8 cellular contexts compared by ENCODE assay signal in the genomic region with DNA sequence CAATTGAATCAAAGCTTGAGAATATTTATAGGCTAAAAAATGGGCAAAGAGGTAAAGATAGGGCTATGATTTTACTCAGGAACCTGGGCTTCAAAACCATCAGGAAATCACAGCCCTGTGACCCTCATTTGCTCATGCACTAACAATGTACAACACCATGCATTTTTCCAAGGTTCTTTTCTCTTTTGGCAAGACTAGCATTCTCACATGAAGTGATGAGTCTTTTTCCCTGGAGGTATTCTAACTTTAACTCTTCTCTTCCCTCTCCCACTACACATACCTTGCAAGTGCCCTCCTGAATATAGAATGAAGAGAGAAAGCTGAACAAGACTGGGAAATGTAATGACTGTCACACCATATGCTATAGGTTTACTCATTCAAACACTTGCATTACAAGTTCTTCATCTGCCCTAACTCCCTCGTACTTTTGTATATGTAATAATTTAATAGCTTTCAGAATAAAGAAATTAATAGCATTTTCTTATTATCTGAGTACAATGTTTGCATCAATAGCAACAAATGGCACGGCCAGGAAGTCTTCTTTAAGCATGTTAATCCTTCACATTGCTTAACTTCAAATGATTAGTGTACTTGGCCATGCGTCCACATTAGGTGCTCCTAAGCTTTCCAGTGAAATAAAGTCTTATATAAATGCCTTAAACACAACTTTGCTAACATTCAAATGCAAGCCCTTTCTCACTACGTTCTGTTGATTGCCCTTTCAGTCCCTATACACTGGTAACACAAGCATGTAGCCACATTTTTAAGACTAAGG. TPM values are rescaled to one million over a fixed set of nuclear protein-coding genes. Genes with fewer than 3 reads are reported as not detected.
DNase-seq lines count a peak whose midpoint lies in the region; TF ChIP-seq lines count a peak whose summit lies in the region.

No MANE protein-coding gene starts in this region.

- H3K23ac ChIP-seq in mesendoderm (ENCODE audit: low read length), result no peak overlapping the region

- no peaks in the 10 kb centered on the region for H3K79me1 ChIP-seq in mesendoderm (ENCODE audit: low read length)

- H2BK120ac ChIP-seq in mesendoderm (ENCODE audit: low read depth, low read length), result no peak overlapping the region

- peak overlapping the region in 2 of 5 experiments; percentile 5 to 90 for H3K27ac Mint-ChIP-seq in brain

- H3K4me2 ChIP-seq in mesendoderm (ENCODE audit: low read length), result no peak overlapping the region

- no peak overlapping the region for H2AK5ac ChIP-seq in mesendoderm (ENCODE audit: low read length)

- no peaks in the 10 kb centered on the region for H3K9me3 ChIP-seq in HUES6 (ENCODE audit: control insufficient read depth, insufficient read depth, low read depth, low read length)
- no peaks in the 10 kb centered on the region for H3K9me3 ChIP-seq in muscle layer of duodenum (ENCODE audit: control insufficient read depth in 1 of 2, low read length in 2 of 2)

- H3K4me1 ChIP-seq in HUES6 (ENCODE audit: control insufficient read depth, insufficient read depth, low read length), result no peaks in the 10 kb centered on the region; the same call in 1 of the 2 replicates
- peaks cover 0 to 6% of the 10 kb centered on the region in 2 donors for H3K4me1 ChIP-seq in muscle layer of duodenum (ENCODE audit: control insufficient read depth in 1 of 2, insufficient read depth in 2 of 2, low read length in 2 of 2)
- no peaks in the 10 kb centered on the region for H3K4me1 ChIP-seq in mesendoderm (ENCODE audit: control insufficient read depth, low read depth, low read length)

- H3K4me1 Mint-ChIP-seq in brain, result peaks cover 25% of the 10 kb centered on the region

- H4K8ac ChIP-seq in mesendoderm (ENCODE audit: low read depth, low read length), result no peak overlapping the region

- H2BK5ac ChIP-seq in mesendoderm (ENCODE audit: low read length), result no peak overlapping the region

- H3K18ac ChIP-seq in mesendoderm (ENCODE audit: low read length), result no peak overlapping the region

- peak overlapping the region; percentile 87 to 95 (median 90) for H3K4me3 Mint-ChIP-seq in brain

- no peak overlapping the region for H4K5ac ChIP-seq in mesendoderm (ENCODE audit: low read length)

- H3K4me3 ChIP-seq in AG09309 (ENCODE audit: control insufficient read depth, low read depth, low read length) (peak overlapping the region; percentile 64), HUES6 (ENCODE audit: low read depth, low read length) (peak overlapping the region; percentile 62), muscle layer of duodenum (ENCODE audit: low read depth in 1 of 2, low read length in 2 of 2) (peak overlapping the region; percentile 85 to 94), mesendoderm (ENCODE audit: low read length) (no peak overlapping the region)

- DNase-seq in AG09309 (ENCODE audit: low read depth), result no peak
- no peak for DNase-seq in NCI-H2029 treated with DMSO at 0.1 percent for 48 hours (lab: John Stamatoyannopoulos, UW)
- DNase-seq in stimulated activated CD4-positive, alpha-beta T cell treated with anti-CD3 and anti-CD28 coated beads, Interleukin-15, amount 100 ng/mL, for 24 hours, result no peak
- DNase-seq in HUDEP-2 (lab: John Stamatoyannopoulos, UW; ENCODE audit: unreplicated experiment in 76 of 76), result no peak
- DNase-seq in mesendoderm, result no peak

- H2BK15ac ChIP-seq in mesendoderm (replicated peaks; ENCODE audit: low read depth), result no peak overlapping the region

- H3K36me3 ChIP-seq in HUES6 (ENCODE audit: control insufficient read depth, insufficient read depth, low read length), result no peaks in the 10 kb centered on the region
- no peaks in the 10 kb centered on the region for H3K36me3 ChIP-seq in muscle layer of duodenum (ENCODE audit: control insufficient read depth in 1 of 2, insufficient read depth in 2 of 2, low read length in 2 of 2)
- no peaks in the 10 kb centered on the region for H3K36me3 ChIP-seq in mesendoderm (ENCODE audit: control insufficient read depth, insufficient read depth, low read length)

- H3K27me3 ChIP-seq in HUES6 (ENCODE audit: control insufficient read depth, insufficient read depth, low read length) (peaks cover 55% of the 10 kb centered on the region), muscle layer of duodenum (ENCODE audit: low read depth, low read length) (no peaks in the 10 kb centered on the region), mesendoderm (ENCODE audit: insufficient read depth, low read length, poor library complexity) (peaks cover 4% of the 10 kb centered on the region)

- H3K36me3 Mint-ChIP-seq in brain, result no peaks in the 10 kb centered on the region

- H3K56ac ChIP-seq in mesendoderm (ENCODE audit: low read length), result no peak overlapping the region

- H3K79me2 ChIP-seq in mesendoderm (ENCODE audit: control insufficient read depth, insufficient read depth, low read length), result no peaks in the 10 kb centered on the region

- H3K9me3 Mint-ChIP-seq in brain, result no peaks in the 10 kb centered on the region

- no peak overlapping the region for H3K9ac ChIP-seq in HUES6 (ENCODE audit: low read length)
- no peak overlapping the region for H3K9ac ChIP-seq in mesendoderm (ENCODE audit: low read length)

- no CpG with 5 or more reads among the region's 4 CpGs for whole genome bisulfite sequencing in mesendoderm (ENCODE audit: extremely low coverage, insufficient coverage, low lambda C conversion rate)

- H3K27me3 Mint-ChIP-seq in brain, result peaks cover 67% of the 10 kb centered on the region

- no peak overlapping the region for H3K4ac ChIP-seq in mesendoderm (ENCODE audit: low read depth, low read length)

- H3K27ac ChIP-seq in HUES6 (ENCODE audit: low read depth, low read length) (no peak overlapping the region), muscle layer of duodenum (ENCODE audit: low read length) (peak overlapping the region; percentile 83), mesendoderm (ENCODE audit: low read depth, low read length) (no peak overlapping the region)

- TF ChIP-seq CTCF in AG09309 (IDR thresholded peaks at IDR 0.05; ENCODE audit: control insufficient read depth, insufficient read depth, low read depth, low read length, missing control alignments), result no peak
- no peak for TF ChIP-seq CTCF in brain (conservative IDR thresholded peaks at IDR 0.05)

RNA-seq across cellular contexts. Expression of gene NIBAN1, which starts 1.8 kb away (rescaled TPM):
- 3.7 TPM for polyA plus RNA-seq in brain (ENCODE audit: insufficient read depth, low read depth, low replicate concordance)
- 5.1 TPM for polyA plus RNA-seq in mesendoderm (2013, experiment 1 of 2)
- polyA plus RNA-seq in mesendoderm (2013, experiment 2 of 2), result 5.5 TPM
